Comparison of ENCODE assay signal across 13 cellular contexts in the genomic region with DNA sequence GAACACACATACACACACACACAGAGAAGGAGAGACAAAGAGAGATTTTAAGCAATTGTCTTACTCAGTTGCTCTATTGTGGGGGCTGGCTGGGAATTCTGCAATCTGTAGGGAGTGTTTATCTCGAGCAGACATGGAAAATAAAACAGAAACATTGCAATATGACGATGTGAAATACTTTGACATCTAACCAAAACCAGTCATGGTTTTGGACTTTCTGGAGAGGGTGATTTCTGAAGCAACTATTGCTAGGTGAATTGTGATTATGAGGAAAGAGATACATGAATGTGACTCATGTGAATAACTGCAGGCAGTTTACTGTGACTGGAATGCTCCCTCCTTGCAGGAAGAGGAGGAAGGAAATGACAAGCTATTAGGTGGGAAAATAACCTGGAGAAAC. TPM values are rescaled to one million over a fixed set of nuclear protein-coding genes. Genes with fewer than 3 reads are reported as not detected.
DNase-seq lines count a peak whose midpoint lies in the region; ATAC-seq and TF ChIP-seq lines count a peak whose summit lies in the region.
"Had no signal": no experiment of that assay in that cellular context is flagged by ENCODE, and none has a peak within 500 bp of the region (broad histone marks: within the 10 kb centered on the region; RNA-seq: fewer than 3 reads in every experiment).

No MANE protein-coding gene starts in this region.

- ATAC-seq in HG02852 (IDR thresholded peaks at IDR 0.05; ENCODE audit: unreplicated experiment) (no peak), GM21717 (IDR thresholded peaks at IDR 0.05; ENCODE audit: unreplicated experiment) (no peak)

- DNase-seq in AG09309 (ENCODE audit: low read depth), result peak; percentile 88
- DNase-seq in LHCN-M2 (ENCODE audit: low read depth), result peak; percentile 49
- DNase-seq in dermis blood vessel endothelial cell, result peak; percentile 84
- DNase-seq in lung microvascular endothelial cell (ENCODE audit: low read depth in 2 of 2), result peak; percentile 84 to 88
- DNase-seq in DMS153 (lab: John Stamatoyannopoulos, UW), result no peak
- no peak for DNase-seq in amygdala (lab: John Stamatoyannopoulos, UW)
- DNase-seq: activated naive CD4-positive, alpha-beta T cell treated with anti-CD3 and anti-CD28 coated beads for 36 hours; GF-D8; NCI-H2029; uterus had no signal

- no peak overlapping the region for H3K4me3 ChIP-seq in AG09309 (ENCODE audit: control insufficient read depth, low read depth, low read length)
- H3K4me3 ChIP-seq: BLaER1 treated with 17β-estradiol and CSF1 and Interleukin-3, amounts not matched to agents 10 nM and 100 nM; uterus had no signal

- TF ChIP-seq CTCF in AG09309 (IDR thresholded peaks at IDR 0.05; ENCODE audit: control insufficient read depth, insufficient read depth, low read depth, low read length, missing control alignments), result no peak

RNA-seq across cellular contexts. Expression of gene PHLDB2, which starts 12.3 kb away (rescaled TPM):
- total RNA-seq in LHCN-M2 (2014; rRNA removed) (21.7 and 23.7 TPM in 2 replicates), dermis blood vessel endothelial cell (73.8 and 89.9 TPM in 2 replicates), lung microvascular endothelial cell (32.5 and 50.6 TPM in 2 replicates)
- 10.2 TPM for polyA plus RNA-seq in LHCN-M2 (2012)

Comparison
In these comparisons a context has a peak if more than half of its experiments do, and no peak if none do; other contexts are left out.
1. DNase-seq: peak in AG09309 (single experiment), LHCN-M2 (single experiment), dermis blood vessel endothelial cell (single experiment) and lung microvascular endothelial cell (2 of 2); none in DMS153 (single experiment) and amygdala (0 of 56).